1 cellular context compared by ENCODE assay signal in the genomic region with DNA sequence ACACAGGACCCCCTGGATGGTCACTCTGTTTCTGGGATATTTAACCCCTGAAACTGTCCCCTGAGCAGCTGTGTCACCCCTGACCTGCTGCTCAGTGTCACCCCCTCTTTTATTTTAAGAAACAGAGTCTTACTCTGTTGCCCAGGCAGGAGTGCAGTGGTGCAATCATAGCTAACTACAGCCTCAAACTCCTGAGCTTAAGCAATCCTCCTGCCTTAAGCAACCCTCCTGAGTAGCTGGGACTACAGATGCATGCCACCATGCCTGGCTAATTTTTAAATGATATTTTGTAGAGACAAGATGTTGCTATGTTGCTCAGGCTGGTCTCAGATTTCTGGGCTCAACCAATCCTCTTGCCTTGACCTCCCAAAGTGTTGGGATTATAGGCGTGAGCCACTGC.
TF ChIP-seq lines count a peak whose summit lies in the region.

No MANE protein-coding gene starts in this region.

TF ChIP-seq in endothelial cell of umbilical vein, 7 proteins besides CTCF, POLR2A, EP300 and RAD21:
- TF ChIP-seq, protein P1, sequence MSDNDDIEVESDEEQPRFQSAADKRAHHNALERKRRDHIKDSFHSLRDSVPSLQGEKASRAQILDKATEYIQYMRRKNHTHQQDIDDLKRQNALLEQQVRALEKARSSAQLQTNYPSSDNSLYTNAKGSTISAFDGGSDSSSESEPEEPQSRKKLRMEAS (IDR thresholded peaks at IDR 0.05; ENCODE audit: insufficient read depth, insufficient read length), result no peak
- no peak for TF ChIP-seq FOS (IDR thresholded peaks at IDR 0.05; ENCODE audit: borderline replicate concordance, insufficient read depth, low read length)
